9 cellular contexts compared by ENCODE assay signal in genomic region chr7:149459201-149459539, GRCh38. TPM values are rescaled to one million over a fixed set of nuclear protein-coding genes. Genes with fewer than 3 reads are reported as not detected.
DNase-seq lines count a peak whose midpoint lies in the region; ATAC-seq and TF ChIP-seq lines count a peak whose summit lies in the region.
"Had no signal": no experiment of that assay in that cellular context is flagged by ENCODE, and none has a peak within 500 bp of the region (broad histone marks: within the 10 kb centered on the region; RNA-seq: fewer than 3 reads in every experiment).

No MANE protein-coding gene starts in this region.

- no peak for ATAC-seq in Panc1
- ATAC-seq in activated CD4-positive, CD25-positive, alpha-beta regulatory T cell treated with anti-CD3 and anti-CD28 coated beads, Interleukin-2, amount 50 U/mL, for 24 hours, result no peak
- ATAC-seq in GM21381 (IDR thresholded peaks at IDR 0.05; ENCODE audit: unreplicated experiment), result no peak

- H3K4me3 ChIP-seq in GM06990 (replicated peaks; ENCODE audit: low read depth, low read length) (peak overlapping the region; percentile 66), Panc1 (ENCODE audit: low read depth in 2 of 2, low read length in 2 of 2) (peak overlapping the region; percentile 53 to 72), fibroblast of lung (replicated peaks in 1 of 4; ENCODE audit: control extremely low read depth in 1 of 4, insufficient read depth in 1 of 4, low read depth in 3 of 4, low read length in 4 of 4) (peak overlapping the region; percentile 39 to 62 (median 52)), prostate gland (peak overlapping the region; percentile 62 to 76)

- no peaks in the 10 kb centered on the region for H3K9me3 ChIP-seq in Panc1 (ENCODE audit: control insufficient read depth, insufficient read depth, low read depth, low read length)
- no peaks in the 10 kb centered on the region for H3K9me3 ChIP-seq in fibroblast of lung (ENCODE audit: control insufficient read depth, insufficient read depth, low read depth, low read length)
- H3K9me3 ChIP-seq in prostate gland, result no peaks in the 10 kb centered on the region

- intact Hi-C loops in Panc1 (cut with micrococcal nuclease; ENCODE audit: unreplicated experiment) (no loop called here), prostate gland (cut with DNase I) (no loop called here)

- peak overlapping the region; percentile 84 for H3K4me2 ChIP-seq in fibroblast of lung (ENCODE audit: extremely low read depth, insufficient read depth, low read length)

- peaks cover 12% of the 10 kb centered on the region; the same call in 1 of the 2 replicates for H3K4me1 ChIP-seq in Panc1 (ENCODE audit: control insufficient read depth, insufficient read depth, low read length)
- no peaks in the 10 kb centered on the region for H3K4me1 ChIP-seq in fibroblast of lung (ENCODE audit: control insufficient read depth, extremely low read depth, insufficient read depth, low read length)
- peaks cover 12% of the 10 kb centered on the region for H3K4me1 ChIP-seq in prostate gland (replicated peaks)

- TF ChIP-seq CTCF in GM06990 (IDR thresholded peaks at IDR 0.05; ENCODE audit: insufficient read depth, low read length, poor library complexity, severe bottlenecking) (no peak), Panc1 (IDR thresholded peaks at IDR 0.05) (no peak), fibroblast of lung (conservative IDR thresholded peaks at IDR 0.05 in 1 of 2, IDR thresholded peaks at IDR 0.05 in 1 of 2; ENCODE audit: low read depth in 1 of 2, low read length in 2 of 2) (no peak), prostate gland (IDR thresholded peaks at IDR 0.05) (no peak)

- no peak for TF ChIP-seq POLR2A in prostate gland (IDR thresholded peaks at IDR 0.05)

- WGBS in prostate gland, result 40% methylated on average over 3 of the region's 17 CpGs

- H2AFZ ChIP-seq in fibroblast of lung (ENCODE audit: low read length), result no peak overlapping the region

- BruUV-seq in Panc1 (replicated peaks; lab: Mats Ljungman, UMichigan), result no TSS peak

- no peak for DNase-seq in GM06990 (ENCODE audit: extremely low read depth, insufficient read length)
- DNase-seq in Panc1 (ENCODE audit: low read depth, low spot score), result no peak
- DNase-seq in fibroblast of lung (ENCODE audit: low read depth in 2 of 2), result no peak
- DNase-seq in prostate gland (ENCODE audit: low spot score), result no peak
- no peak for DNase-seq in putamen (ENCODE audit: low spot score)
- no peak for DNase-seq in NCI-H1092 treated with DMSO at 0.1 percent for 48 hours (lab: John Stamatoyannopoulos, UW)
- DNase-seq: GOT3 had no signal

- H3K27me3 ChIP-seq in GM06990 (replicated peaks; ENCODE audit: control insufficient read depth, insufficient read depth, low read length) (no peaks in the 10 kb centered on the region), Panc1 (ENCODE audit: control insufficient read depth, insufficient read depth, low read length) (no peaks in the 10 kb centered on the region), fibroblast of lung (ENCODE audit: control insufficient read depth, insufficient read depth, low read length) (no peaks in the 10 kb centered on the region), prostate gland (replicated peaks; ENCODE audit: insufficient read depth) (no peaks in the 10 kb centered on the region)

- CTCF ChIA-PET in Panc1 (lab: Charles Lee), result interaction anchor here (0.5 kb wide), 1 partner anchor 256 kb away, joined by 3 read pairs; no protein-coding TSS in a partner anchor

- H3K9ac ChIP-seq in fibroblast of lung (ENCODE audit: insufficient read depth, low read length), result peak overlapping the region; percentile 57

- POLR2A ChIA-PET in Panc1 (lab: Charles Lee), result interaction anchor here (0.5 to 0.6 kb wide), 3 partner anchors 48 to 196 kb away, joined by 3 to 7 read pairs (median 5); no protein-coding TSS in a partner anchor

- H3K27ac ChIP-seq in Panc1 (ENCODE audit: low read length) (0 out of 2 replicates have a peak overlapping the region, but pooled peaks have one; percentile 7), fibroblast of lung (ENCODE audit: insufficient read depth, low read length) (no peak overlapping the region), prostate gland (no peak overlapping the region)

- in situ Hi-C loops in Panc1 (cut with HindIII; ENCODE audit: low pct_unique_long_range_greater_than_20kb, low sequenced_read_pairs), result no loop called here

- H3K36me3 ChIP-seq in GM06990 (ENCODE audit: control insufficient read depth, insufficient read depth, low read length) (peaks cover 7% of the 10 kb centered on the region), Panc1 (ENCODE audit: control insufficient read depth, insufficient read depth, low read length) (no peaks in the 10 kb centered on the region; the same call in 1 of the 2 replicates), fibroblast of lung (ENCODE audit: control insufficient read depth, insufficient read depth, low read length) (peaks cover 6% of the 10 kb centered on the region), prostate gland (peaks cover 9% of the 10 kb centered on the region in 2 donors)

- H3K79me2 ChIP-seq in fibroblast of lung (ENCODE audit: control insufficient read depth, insufficient read depth, low read length), result peaks cover 33% of the 10 kb centered on the region

- H4K20me1 ChIP-seq in fibroblast of lung (ENCODE audit: control insufficient read depth, extremely low read depth, insufficient read depth, low read length), result no peaks in the 10 kb centered on the region

RNA-seq across cellular contexts. Expression of gene ZNF777, which starts 1.7 kb away (rescaled TPM):
- 17.4 TPM for total RNA-seq in Panc1 (2021; ENCODE audit: unreplicated experiment)
- polyA plus RNA-seq in Panc1 (2012; ENCODE audit: insufficient read length), result 18.8 TPM
- total RNA-seq in fibroblast of lung, result 3.6 and 4.1 TPM in 2 replicates
- 4.9 and 7.4 TPM in 2 replicates for polyA plus RNA-seq in fibroblast of lung
- 7.6 and 10.6 TPM in 2 replicates for polyA plus RNA-seq in fibroblast of lung (2012)
- 3.4 and 4.5 TPM in 2 replicates for polyA minus RNA-seq in fibroblast of lung (ENCODE audit: low replicate concordance)
- total RNA-seq in prostate gland, result 10 to 100 TPM; 19.5 to 26.2 TPM

RNA-seq across cellular contexts. Expression of gene ZNF746, which starts 38.4 kb away (rescaled TPM):
- 22.2 TPM for total RNA-seq in Panc1 (2021; ENCODE audit: unreplicated experiment)
- polyA plus RNA-seq in Panc1 (2012; ENCODE audit: insufficient read length), result 19.0 TPM
- 17.2 and 21.5 TPM in 2 replicates for total RNA-seq in fibroblast of lung
- polyA plus RNA-seq in fibroblast of lung, result 5.9 and 7.3 TPM in 2 replicates
- 9.0 and 10.6 TPM in 2 replicates for polyA plus RNA-seq in fibroblast of lung (2012)
- 7.8 and 9.2 TPM in 2 replicates for polyA minus RNA-seq in fibroblast of lung (ENCODE audit: low replicate concordance)
- total RNA-seq in prostate gland, result 10 to 100 TPM; 21.0 to 40.0 TPM
